12 cellular contexts compared by ENCODE assay signal in the genomic region with DNA sequence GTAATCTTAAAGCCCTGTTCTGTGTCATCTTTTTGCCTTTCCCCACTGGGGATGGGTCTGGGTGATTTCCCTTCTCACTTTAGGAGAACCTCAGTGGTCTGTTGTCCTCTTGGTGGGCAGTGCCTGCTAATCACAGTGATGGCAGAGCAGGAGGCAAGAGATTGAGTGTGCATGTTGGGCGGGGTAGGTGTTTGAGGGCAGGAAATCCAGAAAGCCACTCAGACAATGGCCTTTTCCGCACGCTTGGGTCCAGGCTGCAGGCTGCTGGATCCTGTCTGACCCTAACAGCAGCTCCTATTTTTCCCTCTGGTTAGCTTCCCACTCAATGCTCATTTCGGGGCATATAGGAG. TPM values are rescaled to one million over a fixed set of nuclear protein-coding genes. Genes with fewer than 3 reads are reported as not detected.
DNase-seq lines count a peak whose midpoint lies in the region; ATAC-seq, FAIRE-seq and TF ChIP-seq lines count a peak whose summit lies in the region.
"Had no signal": no experiment of that assay in that cellular context is flagged by ENCODE, and none has a peak within 500 bp of the region (broad histone marks: within the 10 kb centered on the region; RNA-seq: fewer than 3 reads in every experiment).

No MANE protein-coding gene starts in this region.

- TF ChIP-seq CTCF in PC-3 (conservative IDR thresholded peaks at IDR 0.05; ENCODE audit: low read depth, low read length) = no peak
- TF ChIP-seq CTCF in K562 (IDR thresholded peaks at IDR 0.05 in 2 of 3, conservative IDR thresholded peaks at IDR 0.05 in 1 of 3; ENCODE audit: insufficient read depth in 2 of 3, low read depth in 1 of 3, low read length in 3 of 3) = no peak
- TF ChIP-seq CTCF in kidney (IDR thresholded peaks at IDR 0.05; ENCODE audit: borderline replicate concordance, extremely low read depth, insufficient read depth) = no peak

- H4K20me1 ChIP-seq in PC-3 (ENCODE audit: low read length) (no peaks in the 10 kb centered on the region), K562 (replicated peaks; ENCODE audit: control insufficient read depth, insufficient read depth, low read length) (no peaks in the 10 kb centered on the region)

- no peaks in the 10 kb centered on the region for H3K27me3 ChIP-seq in PC-3 (ENCODE audit: low read length)
- no peaks in the 10 kb centered on the region for H3K27me3 ChIP-seq in K562 (ENCODE audit: control insufficient read depth in 2 of 2, insufficient read depth in 2 of 2, low read length in 2 of 2)
- H3K27me3 ChIP-seq: ovary had no signal

- H3K9ac ChIP-seq in PC-3 (ENCODE audit: low read length) = no peak overlapping the region
- no peak overlapping the region for H3K9ac ChIP-seq in K562 (ENCODE audit: insufficient read depth in 1 of 2, low read depth in 2 of 2, low read length in 2 of 2)
- no peak overlapping the region for H3K9ac ChIP-seq in kidney (ENCODE audit: low read length in 2 of 2)

- POLR2A ChIA-PET in PC-3 (lab: Charles Lee; ENCODE audit: unreplicated experiment) (interaction anchor here (0.6 kb wide), 1 partner anchor 33 kb away, joined by 3 read pairs; no protein-coding TSS in a partner anchor), K562 (lab: Yijun Ruan, JAX) (interaction anchor here (0.6 to 3.9 kb wide), 9 partner anchors 11 to 240 kb away, joined by 3 to 18 read pairs (median 4); no protein-coding TSS in a partner anchor)

- no peaks in the 10 kb centered on the region for H3K9me1 ChIP-seq in K562 (ENCODE audit: control insufficient read depth, insufficient read depth, low read length)

- H3K4me2 ChIP-seq in PC-3 (ENCODE audit: low read length) (peak overlapping the region; percentile 56; the same call in 1 of the 2 replicates), K562 (ENCODE audit: insufficient read depth, low read length) (peak overlapping the region; percentile 73)

- CTCF ChIA-PET in PC-3 (lab: Charles Lee) (interaction anchor here (1.3 kb wide), 1 partner anchor 34 kb away, joined by 6 read pairs; no protein-coding TSS in a partner anchor), K562 (lab: Yijun Ruan, JAX; ENCODE audit: low intra/inter-chr PET ratio) (no interaction called here)

- DNase-seq in PC-3 (no peak), K562 (ENCODE audit: extremely low read depth in 1 of 4, low spot score in 3 of 4) (no peak), kidney (no peak)
- no peak for DNase-seq in stimulated activated naive CD8-positive, alpha-beta T cell treated with anti-CD3 and anti-CD28 coated beads, Interleukin-15, Interleukin-2, amounts not matched to agents 100 U/mL and 50 U/mL, for 24 hours
- DNase-seq in NK-92 treated with Interleukin-12 subunit alpha and Interleukin-12 subunit beta, amount 100 ng/mL, for 24 hours (lab: John Stamatoyannopoulos, UW) = no peak
- DNase-seq: activated CD4-positive, alpha-beta T cell treated with anti-CD3 and anti-CD28 coated beads, Interleukin-2, amount 50 U/mL, for 4 hours; NCI-H1105 treated with DMSO at 0.1 percent for 48 hours had no signal

- TF ChIP-seq POLR2A in K562 (conservative IDR thresholded peaks at IDR 0.05) = no peak

- H3K4me1 ChIP-seq in PC-3 (ENCODE audit: insufficient read depth, low read length) = peaks cover 54% of the 10 kb centered on the region
- peaks cover 24 to 45% of the 10 kb centered on the region in 2 experiments for H3K4me1 ChIP-seq in K562 (replicated peaks in 1 of 2; ENCODE audit: control insufficient read depth in 2 of 2, insufficient read depth in 2 of 2, low read length in 2 of 2)
- peaks cover 7 to 12% of the 10 kb centered on the region in 2 donors for H3K4me1 ChIP-seq in kidney (ENCODE audit: control insufficient read depth in 1 of 2, insufficient read depth in 1 of 2, low read depth in 1 of 2, low read length in 2 of 2)

- TF ChIP-seq EP300 in K562 (IDR thresholded peaks at IDR 0.05; ENCODE audit: low read length) = no peak

- no peaks in the 10 kb centered on the region for H3F3A ChIP-seq in PC-3 (ENCODE audit: low read length, unreplicated experiment)

- ATAC-seq in PC-3 (no peak), K562 (peak; percentile 10; the same call in 1 of the 3 replicates), GM21447 (IDR thresholded peaks at IDR 0.05; ENCODE audit: unreplicated experiment) (no peak), GM19397 (IDR thresholded peaks at IDR 0.05; ENCODE audit: unreplicated experiment) (no peak)
- peak; percentile 37 for ATAC-seq in stimulated activated naive CD8-positive, alpha-beta T cell treated with anti-CD3 and anti-CD28 coated beads, Interleukin-15, Interleukin-2, amounts not matched to agents 100 U/mL and 50 U/mL, for 24 hours

- H3K79me2 ChIP-seq in PC-3 (ENCODE audit: low read length) = no peaks in the 10 kb centered on the region
- no peaks in the 10 kb centered on the region for H3K79me2 ChIP-seq in K562 (ENCODE audit: control insufficient read depth, insufficient read depth, low read length)

- intact Hi-C loops in PC-3 (cut with micrococcal nuclease) (no loop called here), K562 (cut with micrococcal nuclease) (loop anchor here (2.0 kb wide), 1 partner anchor 14 kb away; the partner anchor contains the start of gene ITGA5), kidney (cut with DNase I) (no loop called here)

- H3K9me2 ChIP-seq in PC-3 (replicated peaks; ENCODE audit: low read length) = no peaks in the 10 kb centered on the region

- H3K27ac ChIP-seq in PC-3 (ENCODE audit: low read length) (peak overlapping the region; percentile 56), K562 (ENCODE audit: extremely low read depth, low read depth, low read length) (no peak overlapping the region; the same call in 2 of the 3 replicates), kidney (ENCODE audit: low read depth in 2 of 2, low read length in 2 of 2) (peak overlapping the region; percentile 20 to 83)

- H3K9me3 ChIP-seq in PC-3 (ENCODE audit: low read length) (no peaks in the 10 kb centered on the region), K562 (replicated peaks; ENCODE audit: control insufficient read depth, insufficient read depth, low read depth, low read length) (no peaks in the 10 kb centered on the region), kidney (ENCODE audit: control insufficient read depth in 1 of 2, low read length in 2 of 2) (no peaks in the 10 kb centered on the region)
- H3K9me3 ChIP-seq: ovary had no signal

- H2AFZ ChIP-seq in PC-3 (ENCODE audit: low read length) (no peak overlapping the region), K562 (ENCODE audit: low read depth, low read length) (no peak overlapping the region)

- H3K36me3 ChIP-seq in PC-3 (ENCODE audit: low read depth, low read length) = no peaks in the 10 kb centered on the region
- H3K36me3 ChIP-seq in K562 (ENCODE audit: control insufficient read depth, insufficient read depth, low read length) = no peaks in the 10 kb centered on the region
- H3K36me3 ChIP-seq in kidney (ENCODE audit: control insufficient read depth in 1 of 2, insufficient read depth in 2 of 2, low read length in 2 of 2) = no peaks in the 10 kb centered on the region
- H3K36me3 ChIP-seq: ovary had no signal

- FAIRE-seq in K562 (lab: Jason Lieb, UNC) = no peak
- no peak for FAIRE-seq in kidney (lab: Jason Lieb, UNC)
- FAIRE-seq: D721Med had no signal

- H3K4me3 ChIP-seq in PC-3 (ENCODE audit: low read length) (no peak overlapping the region), K562 (no peak overlapping the region), kidney (ENCODE audit: low read length in 2 of 2) (no peak overlapping the region)
- H3K4me3 ChIP-seq: ovary had no signal

- no peak for TF ChIP-seq RAD21 in K562 (CRISPR knock-in tag; conservative IDR thresholded peaks at IDR 0.05 in 1 of 2, IDR thresholded peaks at IDR 0.05 in 1 of 2)

- in situ Hi-C loops in K562 (cut with MboI) = no loop called here

- no TSS peak for BruUV-seq in PC-3 (replicated peaks; lab: Mats Ljungman, UMichigan)
- no TSS peak for BruUV-seq in K562 (replicated peaks; lab: Mats Ljungman, UMichigan)

- 31% methylated on average over 4 of the region's 4 CpGs for WGBS in K562 (ENCODE audit: insufficient coverage, low coverage, missing lambda C conversion rate)

RNA-seq across cellular contexts. Expression of gene ITGA5, which starts 13.7 kb away (rescaled TPM):
- 35.9 and 38.2 TPM in 2 replicates for total RNA-seq in PC-3 (2014; rRNA removed)
- 326 and 672 TPM in 2 replicates for total RNA-seq in K562 (2011; cell fraction: chromatin; rRNA removed; ENCODE audit: low replicate concordance)
- 425 and 592 TPM in 2 replicates for total RNA-seq in K562 (2011; cell fraction: nucleolus; rRNA removed)
- total RNA-seq in K562 (2011; cell fraction: nucleoplasm; rRNA removed) = 368 and 393 TPM in 2 replicates
- total RNA-seq in K562 (2014; rRNA removed) = 47.4 and 59.0 TPM in 2 replicates
- 41.7 and 49.0 TPM in 2 replicates for total RNA-seq in K562 (2014; rRNA removed; fragmentation: Illumina TruSeq; extraction: Trizol)
- 33.7 and 34.5 TPM in 2 replicates for total RNA-seq in K562 (2015; rRNA removed; fragmentation: Illumina TruSeq; extraction: Trizol)
- total RNA-seq in K562 (2021) = 71.0 and 75.2 TPM in 2 replicates
- 55.5 and 114 TPM in 2 replicates for polyA plus RNA-seq in K562 (2011; rRNA removed)
- 44.7 and 52.4 TPM in 2 replicates for polyA plus RNA-seq in K562 (2011; cell fraction: cytosol; rRNA removed)
- polyA plus RNA-seq in K562 (2011; cell fraction: nucleus; rRNA removed) = 273 and 364 TPM in 2 replicates
- 58.8 and 103 TPM in 2 replicates for polyA plus RNA-seq in K562 (2012)
- 82.1 and 82.8 TPM in 2 replicates for polyA plus RNA-seq in K562 (2014; fragmentation: Illumina TruSeq; extraction: Trizol)
- 1 to 10 TPM; 9.1 to 9.2 TPM for polyA plus RNA-seq in K562 (2014; fragmentation: Nextera tagmentation; extraction: Ambion mirVana)
- 34.0 and 36.0 TPM in 2 replicates for polyA plus RNA-seq in K562 (2014; rRNA removed)
- polyA minus RNA-seq in K562 (2011; rRNA and poly(A)+ RNA removed) = 104 and 113 TPM in 2 replicates
- polyA minus RNA-seq in K562 (2011; cell fraction: cytosol; rRNA and poly(A)+ RNA removed) = 72.0 and 119 TPM in 2 replicates
- polyA minus RNA-seq in K562 (2011; cell fraction: nucleus; rRNA and poly(A)+ RNA removed) = 150 and 186 TPM in 2 replicates
- total RNA-seq in kidney = 65.6 TPM
- polyA plus RNA-seq in kidney (ENCODE audit: insufficient read depth, low read depth, low replicate concordance) = 11.4 TPM

RNA-seq across cellular contexts. Expression of gene GTSF1, which starts 40.6 kb away (rescaled TPM):
- total RNA-seq in PC-3 (2014; rRNA removed) (not detected in 2 replicates), K562 (2014; rRNA removed) (247 and 289 TPM in 2 replicates), K562 (2014; rRNA removed; fragmentation: Illumina TruSeq; extraction: Trizol) (426 and 493 TPM in 2 replicates), K562 (2015; rRNA removed; fragmentation: Illumina TruSeq; extraction: Trizol) (370 and 390 TPM in 2 replicates), K562 (2021) (275 and 293 TPM in 2 replicates), kidney (0.72 TPM)
- total RNA-seq in K562 (2011; cell fraction: chromatin; rRNA removed; ENCODE audit: low replicate concordance) = 171 and 231 TPM in 2 replicates
- 114 and 120 TPM in 2 replicates for total RNA-seq in K562 (2011; cell fraction: nucleolus; rRNA removed)
- 142 and 195 TPM in 2 replicates for total RNA-seq in K562 (2011; cell fraction: nucleoplasm; rRNA removed)
- polyA plus RNA-seq in K562 (2011; rRNA removed) (755 and 772 TPM in 2 replicates), K562 (2014; fragmentation: Illumina TruSeq; extraction: Trizol) (506 and 588 TPM in 2 replicates), K562 (2014; fragmentation: Nextera tagmentation; extraction: Ambion mirVana) (1,000 to 10,000 TPM; 1,162 to 1,335 TPM), K562 (2014; rRNA removed) (490 and 525 TPM in 2 replicates), kidney (ENCODE audit: insufficient read depth, low read depth, low replicate concordance) (not detected)
- polyA plus RNA-seq in K562 (2011; cell fraction: cytosol; rRNA removed) = 401 and 610 TPM in 2 replicates
- 280 and 410 TPM in 2 replicates for polyA plus RNA-seq in K562 (2011; cell fraction: nucleus; rRNA removed)
- polyA plus RNA-seq in K562 (2012) = 413 and 440 TPM in 2 replicates
- 316 and 357 TPM in 2 replicates for polyA minus RNA-seq in K562 (2011; rRNA and poly(A)+ RNA removed)
- polyA minus RNA-seq in K562 (2011; cell fraction: cytosol; rRNA and poly(A)+ RNA removed) = 105 and 110 TPM in 2 replicates
- 61.3 and 121 TPM in 2 replicates for polyA minus RNA-seq in K562 (2011; cell fraction: nucleus; rRNA and poly(A)+ RNA removed)
- total RNA-seq: SK-MEL-5 had no signal

RNA-seq across cellular contexts. Expression of gene ZNF385A, which starts 48.3 kb away (rescaled TPM):
- total RNA-seq in PC-3 (2014; rRNA removed) (1.8 and 5.0 TPM in 2 replicates), K562 (2014; rRNA removed) (15.9 and 17.7 TPM in 2 replicates), K562 (2014; rRNA removed; fragmentation: Illumina TruSeq; extraction: Trizol) (3.5 and 3.7 TPM in 2 replicates), K562 (2015; rRNA removed; fragmentation: Illumina TruSeq; extraction: Trizol) (5.9 and 8.7 TPM in 2 replicates), K562 (2021) (96.5 and 111 TPM in 2 replicates), kidney (16.6 TPM)
- total RNA-seq in K562 (2011; cell fraction: chromatin; rRNA removed; ENCODE audit: low replicate concordance) = 8.1 and 25.0 TPM in 2 replicates
- 9.7 and 11.1 TPM in 2 replicates for total RNA-seq in K562 (2011; cell fraction: nucleolus; rRNA removed)
- 9.7 and 11.8 TPM in 2 replicates for total RNA-seq in K562 (2011; cell fraction: nucleoplasm; rRNA removed)
- polyA plus RNA-seq in K562 (2011; rRNA removed) (7.7 and 15.6 TPM in 2 replicates), K562 (2014; fragmentation: Illumina TruSeq; extraction: Trizol) (65.7 and 88.2 TPM in 2 replicates), K562 (2014; fragmentation: Nextera tagmentation; extraction: Ambion mirVana) (1 to 10 TPM; 1.0 TPM), K562 (2014; rRNA removed) (30.3 and 34.6 TPM in 2 replicates), kidney (ENCODE audit: insufficient read depth, low read depth, low replicate concordance) (10.2 TPM)
- polyA plus RNA-seq in K562 (2011; cell fraction: cytosol; rRNA removed) = 11.8 and 25.5 TPM in 2 replicates
- polyA plus RNA-seq in K562 (2011; cell fraction: nucleus; rRNA removed) = 15.0 and 32.1 TPM in 2 replicates
- 35.9 and 43.9 TPM in 2 replicates for polyA plus RNA-seq in K562 (2012)
- polyA minus RNA-seq in K562 (2011; rRNA and poly(A)+ RNA removed) = 4.7 and 6.3 TPM in 2 replicates
- polyA minus RNA-seq in K562 (2011; cell fraction: cytosol; rRNA and poly(A)+ RNA removed) = 31.2 and 48.8 TPM in 2 replicates
- polyA minus RNA-seq in K562 (2011; cell fraction: nucleus; rRNA and poly(A)+ RNA removed) = 6.7 and 8.1 TPM in 2 replicates

Comparison
In these comparisons a context has a peak if more than half of its experiments do, and no peak if none do; other contexts are left out.
1. ATAC-seq: peak in K562 (single experiment) and stimulated activated naive CD8-positive, alpha-beta T cell treated with anti-CD3 and anti-CD28 coated beads, Interleukin-15, Interleukin-2, amounts not matched to agents 100 U/mL and 50 U/mL, for 24 hours (single experiment); none in PC-3 (single experiment), GM21447 (single experiment) and GM19397 (single experiment).
2. RNA of gene GTSF1, which starts 40.6 kb away (total RNA-seq): 114 to 493 TPM in K562; 0.72 TPM in kidney (single experiment) and not detected in PC-3; every median in the first group is over 10 times any median in the second.